26 cellular contexts compared by ENCODE assay signal in genomic region chr7:121331574-121331973, GRCh38. TPM values are rescaled to one million over a fixed set of nuclear protein-coding genes. Genes with fewer than 3 reads are reported as not detected.
"Had no signal": no experiment of that assay in that cellular context is flagged by ENCODE, and none has a peak within 500 bp of the region (broad histone marks: within the 10 kb centered on the region; RNA-seq: fewer than 3 reads in every experiment).

No MANE protein-coding gene starts in this region.

- ATAC-seq: activated CD4-positive, CD25-positive, alpha-beta regulatory T cell treated with anti-CD3 and anti-CD28 coated beads, Interleukin-2, amount 50 U/mL, for 24 hours; activated naive CD4-positive, alpha-beta T cell treated with anti-CD3 and anti-CD28 coated beads, Interleukin-2, amount 50 U/mL, for 72 hours; activated T-cell treated with anti-CD3 and anti-CD28 coated beads, Interleukin-2, amount 50 U/mL, for 72 hours; esophagus mucosa; gastroesophageal sphincter; heart left ventricle; natural killer cell; right cardiac atrium had no signal

- H3K27me3 ChIP-seq: vagina had no signal

- H3K4me1 ChIP-seq: breast epithelium, prostate gland had no signal

- FAIRE-seq: astrocyte had no signal

- H3K4me3 ChIP-seq: adrenal gland, breast epithelium, gastroesophageal sphincter, heart left ventricle, prostate gland, transverse colon had no signal

- H3K9me3 ChIP-seq: adrenal gland, breast epithelium, gastroesophageal sphincter, heart left ventricle, prostate gland, transverse colon, vagina had no signal

- H3K27ac Mint-ChIP-seq: activated naive CD4-positive, alpha-beta T cell treated with anti-CD3 and anti-CD28 coated beads, Interleukin-2, amount 50 U/mL, for 72 hours; activated T-cell treated with anti-CD3 and anti-CD28 coated beads, Interleukin-2, amount 50 U/mL, for 72 hours; immature natural killer cell; natural killer cell; stimulated activated naive CD8-positive, alpha-beta T cell treated with anti-CD3 and anti-CD28 coated beads, Interleukin-15, Interleukin-2, amounts not matched to agents 100 ng/mL and 50 ng/mL, for 24 hours had no signal

- DNase-seq: activated CD4-positive, alpha-beta T cell treated with anti-CD3 and anti-CD28 coated beads, Interleukin-2, amount 50 U/mL, for 1 hour; activated CD8-positive, alpha-beta memory T cell treated with anti-CD3 and anti-CD28 coated beads, Interleukin-2, amount 50 U/mL, for 4 hours; activated gamma-delta T cell; activated T-cell treated with anti-CD3 and anti-CD28 coated beads, Interleukin-2, amount 50 U/mL, for 72 hours; adrenal gland; cerebellar nuclear complex; effector CD4-positive, alpha-beta T cell; heart left ventricle; immature natural killer cell; natural killer cell; right cardiac atrium; stimulated activated CD4-positive, alpha-beta T cell treated with anti-CD3 and anti-CD28 coated beads, Interleukin-2, amount 100 ng/mL, for 24 hours; T1000; transverse colon had no signal

- H3K27ac ChIP-seq: adrenal gland, breast epithelium, gastroesophageal sphincter, heart left ventricle, prostate gland, transverse colon, vagina had no signal

- H3K36me3 ChIP-seq: adrenal gland, breast epithelium, gastroesophageal sphincter, heart left ventricle, prostate gland, transverse colon, vagina had no signal

- H3K36me3 Mint-ChIP-seq: natural killer cell had no signal

- H3K4me3 Mint-ChIP-seq: activated T-cell treated with anti-CD3 and anti-CD28 coated beads, Interleukin-2, amount 50 U/mL, for 72 hours; natural killer cell; stimulated activated naive CD8-positive, alpha-beta T cell treated with anti-CD3 and anti-CD28 coated beads, Interleukin-15, Interleukin-2, amounts not matched to agents 100 ng/mL and 50 ng/mL, for 24 hours had no signal

- H3K9me3 Mint-ChIP-seq: activated naive CD4-positive, alpha-beta T cell treated with anti-CD3 and anti-CD28 coated beads, Interleukin-2, amount 50 U/mL, for 72 hours; activated T-cell treated with anti-CD3 and anti-CD28 coated beads, Interleukin-2, amount 50 U/mL, for 72 hours; immature natural killer cell; natural killer cell; stimulated activated naive CD8-positive, alpha-beta T cell treated with anti-CD3 and anti-CD28 coated beads, Interleukin-15, Interleukin-2, amounts not matched to agents 100 ng/mL and 50 ng/mL, for 24 hours had no signal

RNA-seq across cellular contexts. Expression of gene WNT16, which starts 2.8 kb away (rescaled TPM):
- total RNA-seq: activated naive CD4-positive, alpha-beta T cell treated with anti-CD3 and anti-CD28 coated beads, Interleukin-2, amount 50 U/mL, for 72 hours; activated T-cell treated with anti-CD3 and anti-CD28 coated beads, Interleukin-2, amount 50 U/mL, for 72 hours; liver; mesenteric fat pad; natural killer cell; right cardiac atrium; T-helper 1 cell treated with Interleukin-12 subunit alpha and Interleukin-12 subunit beta and Interleukin-4 antibody, amounts not matched to agents 30 ng/mL and 1 ng/mL, for 36 hours had no signal
- polyA plus RNA-seq: heart left ventricle, immature natural killer cell, liver, right cardiac atrium had no signal
